20 cellular contexts compared by ENCODE assay signal in the genomic region with DNA sequence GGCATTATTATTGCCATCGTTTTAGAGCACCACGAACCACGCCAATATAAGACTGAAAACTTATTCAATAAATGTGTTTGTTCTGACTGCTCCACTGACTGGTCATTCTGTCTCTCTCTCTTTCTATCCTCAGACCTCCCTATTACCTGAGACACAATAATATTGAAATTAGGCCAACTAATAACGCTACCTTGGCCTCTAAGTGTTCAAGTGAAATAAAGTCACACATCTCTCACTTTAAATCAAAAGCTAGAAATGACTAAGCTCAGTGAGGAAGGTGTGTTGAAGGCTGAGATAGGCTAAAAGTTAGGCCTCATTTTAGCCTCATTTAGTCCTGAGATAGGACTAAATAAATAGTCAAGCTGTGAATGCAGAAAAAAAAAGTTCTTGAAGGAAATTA. TPM values are rescaled to one million over a fixed set of nuclear protein-coding genes. Genes with fewer than 3 reads are reported as not detected.
DNase-seq lines count a peak whose midpoint lies in the region; ATAC-seq, FAIRE-seq and TF ChIP-seq lines count a peak whose summit lies in the region.
"Had no signal": no experiment of that assay in that cellular context is flagged by ENCODE, and none has a peak within 500 bp of the region (broad histone marks: within the 10 kb centered on the region; RNA-seq: fewer than 3 reads in every experiment).

No MANE protein-coding gene starts in this region.

- TF ChIP-seq POLR2A in lower leg skin (IDR thresholded peaks at IDR 0.05), result no peak

- ATAC-seq in GM18502 (IDR thresholded peaks at IDR 0.05; ENCODE audit: poor library complexity, unreplicated experiment) (peak; percentile 74), GM19035 (IDR thresholded peaks at IDR 0.05; ENCODE audit: unreplicated experiment) (peak; percentile 75), HG02571 (IDR thresholded peaks at IDR 0.05; ENCODE audit: unreplicated experiment) (peak; percentile 82), HG03135 (IDR thresholded peaks at IDR 0.05; ENCODE audit: unreplicated experiment) (peak; percentile 55)
- ATAC-seq: CD8-positive, alpha-beta T cell; esophagus mucosa; right lobe of liver had no signal

- intact Hi-C loops in lower leg skin (cut with DNase I; ENCODE audit: low total_unique reads), result no loop called here
- intact Hi-C loops in posterior cingulate gyrus (cut with DNase I), result no loop called here

- DNase-seq in lower leg skin (ENCODE audit: low spot score in 2 of 2), result no peak
- DNase-seq in HTR-8/SVneo (ENCODE audit: insufficient read length, low spot score), result no peak
- no peak for DNase-seq in posterior cingulate gyrus
- no peak for DNase-seq in DMS153 (lab: John Stamatoyannopoulos, UW)
- DNase-seq: activated CD4-positive, alpha-beta T cell treated with anti-CD3 and anti-CD28 coated beads, Interleukin-2, amount 50 U/mL, for 4 hours; CD8-positive, alpha-beta T cell; dorsolateral prefrontal cortex; left ventricle myocardium inferior; NCI-H1105 treated with DMSO at 0.1 percent for 48 hours; NCI-H69; occipital lobe; Peyer's patch; right lobe of liver had no signal

- WGBS in lower leg skin, 2 donors, result 89% methylated on average over 4 of the region's 4 CpGs

- no peak overlapping the region for H3K4me3 ChIP-seq in lower leg skin (ENCODE audit: low read depth, poor library complexity, severe bottlenecking)
- H3K4me3 ChIP-seq: dorsolateral prefrontal cortex, left ventricle myocardium inferior, Peyer's patch, right lobe of liver had no signal

- no peak for TF ChIP-seq CTCF in lower leg skin (IDR thresholded peaks at IDR 0.05)

- no peak for FAIRE-seq in HTR-8/SVneo (lab: Jason Lieb, UNC)
- FAIRE-seq: GM19239 had no signal

RNA-seq across cellular contexts. Expression of a gene that starts 38.8 kb away (rescaled TPM):
- total RNA-seq in lower leg skin, result not detected
- total RNA-seq: CD8-positive, alpha-beta T cell; esophagus mucosa; left ventricle myocardium inferior; occipital lobe; Peyer's patch; right lobe of liver; temporal lobe had no signal

RNA-seq across cellular contexts. Expression of a gene that starts 49.7 kb away (rescaled TPM):
- total RNA-seq in lower leg skin, result 1 to 10 TPM in 1 of 4 donors, under 1 TPM in 1, not detected in 2; 0.74 to 1.2 TPM
